Comparison of ENCODE assay signal across 8 cellular contexts in the genomic region with DNA sequence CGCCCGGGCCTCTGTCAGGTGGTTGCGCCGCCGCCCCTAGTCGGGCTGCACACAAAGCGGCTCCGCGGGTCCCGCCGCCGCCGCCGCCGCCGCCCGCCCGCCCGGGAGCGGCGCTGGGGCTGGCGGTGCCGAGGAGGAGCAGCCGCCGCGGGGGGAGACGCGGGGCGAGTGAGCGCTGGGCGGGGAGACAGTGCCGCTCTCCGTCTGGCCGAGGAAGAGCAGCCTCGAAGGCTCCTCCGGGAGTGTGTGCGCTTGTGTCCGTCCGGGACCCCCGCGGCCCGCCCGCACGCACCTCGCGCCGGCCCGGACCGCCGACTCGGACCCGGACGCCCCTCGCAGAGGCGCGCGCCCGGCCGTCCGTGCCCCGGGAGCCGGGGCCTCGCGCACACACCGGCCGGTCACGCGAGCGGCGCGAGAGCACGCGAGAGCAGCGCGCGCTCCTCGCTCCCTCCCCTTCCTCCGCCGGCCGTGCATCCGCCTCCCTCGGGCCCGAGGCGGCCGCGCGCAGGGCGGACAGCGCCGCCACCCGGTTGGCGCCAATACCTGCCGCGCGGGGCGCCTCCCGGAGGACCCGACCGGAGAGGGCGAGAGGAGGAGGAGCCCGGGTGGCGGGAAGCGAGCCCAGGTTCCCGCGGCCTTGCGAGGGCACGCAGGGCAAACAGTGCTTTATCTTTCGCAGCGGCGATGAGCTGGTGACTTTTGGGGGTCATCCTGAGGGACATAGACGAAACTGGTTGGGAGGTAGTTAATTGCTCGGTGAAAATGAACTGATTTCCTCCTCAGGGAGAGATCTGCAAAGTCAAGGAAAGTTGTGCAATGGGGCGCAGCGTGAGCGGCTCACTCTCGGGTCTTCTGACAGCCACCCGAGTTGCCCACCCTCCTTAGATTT. TPM values are rescaled to one million over a fixed set of nuclear protein-coding genes. Genes with fewer than 3 reads are reported as not detected.
DNase-seq lines count a peak whose midpoint lies in the region; ATAC-seq and TF ChIP-seq lines count a peak whose summit lies in the region.

Gene PDS5A, minus strand, starts transcription at position 423 of the 889 bp plus-strand sequence. CDS start 1,334 bp downstream, outside the sequence.

- H3K9me3 ChIP-seq in iPS-15b (ENCODE audit: control insufficient read depth, insufficient read depth, low read length), result no peaks in the 10 kb centered on the region
- no peaks in the 10 kb centered on the region for H3K9me3 ChIP-seq in skeletal muscle satellite cell (replicated peaks; ENCODE audit: low read length)

- H3K4me1 ChIP-seq in iPS-15b (ENCODE audit: control insufficient read depth, insufficient read depth, low read length) (peaks cover 2% of the 10 kb centered on the region), skeletal muscle satellite cell (ENCODE audit: control insufficient read depth, insufficient read depth, low read length) (peaks cover 13% of the 10 kb centered on the region)

- H3K4me2 ChIP-seq in skeletal muscle satellite cell (ENCODE audit: low read length), result peak within 1 kb of the TSS; percentile 99

- H3K4me3 ChIP-seq in brain microvascular endothelial cell (ENCODE audit: low read depth, low read length), result peak within 1 kb of the TSS; percentile 81
- H3K4me3 ChIP-seq in iPS-15b (ENCODE audit: low read depth, low read length), result peak within 1 kb of the TSS; percentile 58
- H3K4me3 ChIP-seq in skeletal muscle satellite cell (ENCODE audit: low read length), result peak within 1 kb of the TSS; percentile 69

- H3K27ac ChIP-seq in brain microvascular endothelial cell, result peak within 1 kb of the TSS; percentile 59

- H3K27me3 ChIP-seq in brain microvascular endothelial cell (replicated peaks) (no peaks in the 10 kb centered on the region), iPS-15b (ENCODE audit: control insufficient read depth, insufficient read depth, low read length) (no peaks in the 10 kb centered on the region), skeletal muscle satellite cell (ENCODE audit: control insufficient read depth, insufficient read depth, low read length) (no peaks in the 10 kb centered on the region)

- DNase-seq in 8988T (peak; percentile 93), NCI-H2107 treated with DMSO at 0.1 percent for 48 hours (lab: John Stamatoyannopoulos, UW; ENCODE audit: unreplicated experiment) (peak; percentile 59), UCSD-AML1 (lab: John Stamatoyannopoulos, UW; ENCODE audit: unreplicated experiment) (peak; percentile 93), brain microvascular endothelial cell (peak; percentile 58)

- peaks cover 12% of the 10 kb centered on the region for H3K36me3 ChIP-seq in brain microvascular endothelial cell (replicated peaks)
- H3K36me3 ChIP-seq in iPS-15b (ENCODE audit: control insufficient read depth, insufficient read depth, low read length), result peaks cover 9% of the 10 kb centered on the region
- peaks cover 24% of the 10 kb centered on the region for H3K36me3 ChIP-seq in skeletal muscle satellite cell (ENCODE audit: insufficient read depth, low read length)

- ATAC-seq in HG03066 (IDR thresholded peaks at IDR 0.05; ENCODE audit: low read depth, unreplicated experiment), result peak; percentile 67

- in situ Hi-C loops in brain microvascular endothelial cell (cut with HindIII; ENCODE audit: low pct_ligation_motif_present, low sequenced_read_pairs), result no loop called here

- TF ChIP-seq CTCF in brain microvascular endothelial cell (IDR thresholded peaks at IDR 0.05; ENCODE audit: low read depth, low read length, missing control alignments), result peak; percentile 60

- H3K9ac ChIP-seq in iPS-15b (ENCODE audit: low read depth, low read length) (peak within 1 kb of the TSS; percentile 93), skeletal muscle satellite cell (ENCODE audit: low read depth, low read length) (peak within 1 kb of the TSS; percentile 99)

- TF ChIP-seq POLR2A in GM18526 (IDR thresholded peaks at IDR 0.05; ENCODE audit: extremely low read depth, insufficient read length), result peak; percentile 63

RNA-seq across cellular contexts. Expression of gene PDS5A, which starts in this region (rescaled TPM):
- 51.5 and 58.1 TPM in 2 replicates for total RNA-seq in skeletal muscle satellite cell (2012; rRNA removed)

Comparison
In these comparisons a context has a peak if more than half of its experiments do, and no peak if none do; other contexts are left out.
1. Peak in every context shown above with its lines: DNase-seq, ATAC-seq, H3K4me3 ChIP-seq and H3K27ac ChIP-seq.